Comparison of ENCODE assay signal across 10 cellular contexts in genomic region chr4:81376720-81377119, GRCh38.
"Had no signal": no experiment of that assay in that cellular context is flagged by ENCODE, and none has a peak within 500 bp of the region (broad histone marks: within the 10 kb centered on the region; RNA-seq: fewer than 3 reads in every experiment).

No MANE protein-coding gene starts in this region.

- DNase-seq: H9, HCEC 1CT, HFFc6, IMR-90, KG1 had no signal

- H3K4me3 Mint-ChIP-seq: GM23338, H9, HFFc6 had no signal

- FAIRE-seq: H1, H54, HTR-8/SVneo, K562 had no signal

- H3K27ac Mint-ChIP-seq: GM23338, H9, HFFc6 had no signal

- ATAC-seq: GM23338, K562 had no signal

- H3K4me1 Mint-ChIP-seq: GM23338, H9 had no signal

- H3K9me3 Mint-ChIP-seq: GM23338, H9, HFFc6 had no signal

- H3K4me2 ChIP-seq: GM23338 had no signal

- H3K4me3 ChIP-seq: GM23338, K562 had no signal

- H2AFZ ChIP-seq: GM23338 had no signal
